In the genomic region with DNA sequence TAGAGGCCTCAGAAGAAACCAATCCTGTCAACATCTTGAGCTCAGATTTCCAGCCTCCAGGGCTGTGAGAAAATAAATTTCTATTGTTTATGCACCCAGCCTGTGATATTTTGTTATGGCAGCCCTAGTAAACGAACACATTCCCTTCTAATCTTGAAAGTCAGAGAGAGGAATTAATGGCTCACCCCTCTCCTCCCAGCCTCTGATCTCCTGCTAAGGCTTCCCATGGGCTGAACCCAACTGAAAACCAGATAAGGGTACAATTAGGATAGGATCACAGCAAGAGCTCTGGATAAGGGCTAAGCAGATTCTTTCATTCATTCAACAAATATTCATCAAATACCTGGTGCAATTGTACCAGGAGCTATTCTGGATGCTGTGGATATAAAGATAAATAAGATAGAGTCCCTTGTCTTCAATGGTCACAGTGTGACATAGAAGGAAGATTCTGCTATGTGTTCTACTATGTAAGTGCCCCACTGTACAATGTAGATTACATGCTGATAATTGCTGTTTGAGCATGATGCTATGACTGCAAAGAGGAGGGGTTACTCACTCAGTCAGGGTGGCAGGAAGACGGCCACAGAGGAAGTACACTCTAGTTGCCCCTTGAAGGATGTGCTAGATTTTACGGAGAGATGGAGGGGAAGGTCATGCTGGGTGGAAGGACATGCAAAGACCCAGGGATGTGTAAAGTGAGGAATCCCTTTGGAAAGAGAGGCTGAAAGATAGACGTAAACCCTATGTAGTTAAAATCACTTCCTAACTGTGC, we compare ENCODE assay signal across 22 cellular contexts.
DNase-seq lines count a peak whose midpoint lies in the region; ATAC-seq and TF ChIP-seq lines count a peak whose summit lies in the region.
"Had no signal": no experiment of that assay in that cellular context is flagged by ENCODE, and none has a peak within 500 bp of the region (broad histone marks: within the 10 kb centered on the region; RNA-seq: fewer than 3 reads in every experiment).

No MANE protein-coding gene starts in this region.

- H3K36me3 Mint-ChIP-seq in activated naive CD8-positive, alpha-beta T cell treated with anti-CD3 and anti-CD28 coated beads, Interleukin-2, amount 10 ng/mL, durations not matched to agents 7 days and 5 days: peaks cover 2% of the 10 kb centered on the region
- H3K36me3 Mint-ChIP-seq in activated naive CD8-positive, alpha-beta T cell treated with anti-CD3 and anti-CD28 coated beads for 36 hours: no peaks in the 10 kb centered on the region
- H3K36me3 Mint-ChIP-seq in activated B cell treated with CpG ODN at 0.5 μM for 24 hours (ENCODE audit: low read depth): no peaks in the 10 kb centered on the region
- H3K36me3 Mint-ChIP-seq in memory B cell: no peaks in the 10 kb centered on the region

- TF ChIP-seq POLR2A in gastroesophageal sphincter (IDR thresholded peaks at IDR 0.05): no peak

- H3K4me3 Mint-ChIP-seq in activated naive CD8-positive, alpha-beta T cell treated with anti-CD3 and anti-CD28 coated beads, Interleukin-2, amount 10 ng/mL, durations not matched to agents 7 days and 5 days: peak overlapping the region; percentile 31
- no peak overlapping the region for H3K4me3 Mint-ChIP-seq in activated naive CD8-positive, alpha-beta T cell treated with anti-CD3 and anti-CD28 coated beads for 36 hours
- H3K4me3 Mint-ChIP-seq in activated B cell treated with CpG ODN at 0.5 μM for 24 hours (peak overlapping the region; percentile 0), memory B cell (no peak overlapping the region)
- H3K4me3 Mint-ChIP-seq: activated naive CD4-positive, alpha-beta T cell treated with anti-CD3 and anti-CD28 coated beads for 36 hours had no signal

- no peak for TF ChIP-seq EP300 in gastroesophageal sphincter (IDR thresholded peaks at IDR 0.05)

- no peaks in the 10 kb centered on the region for H3K79me2 ChIP-seq in MM.1S (ENCODE audit: low read length)
- H3K79me2 ChIP-seq: parathyroid adenoma had no signal

- no peak overlapping the region for H2AFZ ChIP-seq in MM.1S (ENCODE audit: low read length)
- H2AFZ ChIP-seq: parathyroid adenoma had no signal

- no peak for DNase-seq in activated naive CD8-positive, alpha-beta T cell treated with anti-CD3 and anti-CD28 coated beads, Interleukin-2, amount 10 ng/mL, durations not matched to agents 7 days and 5 days
- no peak for DNase-seq in activated naive CD8-positive, alpha-beta T cell treated with anti-CD3 and anti-CD28 coated beads for 36 hours
- DNase-seq in activated B cell treated with CpG ODN at 0.5 μM for 24 hours (no peak), memory B cell (ENCODE audit: low spot score in 2 of 2) (no peak), MM.1S (no peak), NCI-H2227 treated with DMSO at 0.1 percent for 48 hours (lab: John Stamatoyannopoulos, UW) (no peak)
- no peak for DNase-seq in stimulated activated naive CD8-positive, alpha-beta T cell treated with anti-CD3 and anti-CD28 coated beads, Interleukin-15, Interleukin-2, amounts not matched to agents 100 U/mL and 50 U/mL, for 24 hours
- DNase-seq: ACHN; activated CD8-positive, alpha-beta memory T cell treated with anti-CD3 and anti-CD28 coated beads, Interleukin-2, amount 50 U/mL, for 48 hours; activated naive CD4-positive, alpha-beta T cell treated with anti-CD3 and anti-CD28 coated beads for 36 hours; body of pancreas; colonic mucosa; foreskin fibroblast; MG63; NCI-H187; NCI-H446; stimulated activated CD4-positive, alpha-beta T cell treated with anti-CD3 and anti-CD28 coated beads, Interleukin-1b, Interleukin-23, amount 100 ng/mL, for 48 hours; SW 1271 had no signal

- H3K9ac ChIP-seq in MM.1S (ENCODE audit: low read length): no peak overlapping the region
- H3K9ac ChIP-seq: parathyroid adenoma had no signal

- no peaks in the 10 kb centered on the region for H3K36me3 ChIP-seq in gastroesophageal sphincter
- H3K36me3 ChIP-seq in MM.1S (replicated peaks; ENCODE audit: insufficient read depth, low read length): no peaks in the 10 kb centered on the region
- H3K36me3 ChIP-seq: colonic mucosa, MG63 had no signal

- H3K27me3 ChIP-seq in gastroesophageal sphincter: no peaks in the 10 kb centered on the region
- no peaks in the 10 kb centered on the region for H3K27me3 ChIP-seq in MM.1S (replicated peaks; ENCODE audit: insufficient read depth, low read length)
- H3K27me3 ChIP-seq: body of pancreas, colonic mucosa, MG63 had no signal

- H3K27ac Mint-ChIP-seq in activated naive CD8-positive, alpha-beta T cell treated with anti-CD3 and anti-CD28 coated beads, Interleukin-2, amount 10 ng/mL, durations not matched to agents 7 days and 5 days: peak overlapping the region; percentile 82
- H3K27ac Mint-ChIP-seq in activated naive CD8-positive, alpha-beta T cell treated with anti-CD3 and anti-CD28 coated beads for 36 hours: no peak overlapping the region
- H3K27ac Mint-ChIP-seq in activated B cell treated with CpG ODN at 0.5 μM for 24 hours: peak overlapping the region; percentile 20
- H3K27ac Mint-ChIP-seq in memory B cell: peak overlapping the region; percentile 1
- H3K27ac Mint-ChIP-seq: activated naive CD4-positive, alpha-beta T cell treated with anti-CD3 and anti-CD28 coated beads for 36 hours had no signal

- no peaks in the 10 kb centered on the region for H3K9me2 ChIP-seq in MM.1S (replicated peaks; ENCODE audit: insufficient read depth, low read length)

- intact Hi-C loops in activated B cell treated with CpG ODN at 0.5 μM for 24 hours (cut with micrococcal nuclease): no loop called here

- no peak overlapping the region for H3K4me2 ChIP-seq in MM.1S (ENCODE audit: low read depth, low read length)

- H3K9me3 Mint-ChIP-seq in activated naive CD8-positive, alpha-beta T cell treated with anti-CD3 and anti-CD28 coated beads, Interleukin-2, amount 10 ng/mL, durations not matched to agents 7 days and 5 days: peaks cover 4% of the 10 kb centered on the region
- no peaks in the 10 kb centered on the region for H3K9me3 Mint-ChIP-seq in activated naive CD8-positive, alpha-beta T cell treated with anti-CD3 and anti-CD28 coated beads for 36 hours
- no peaks in the 10 kb centered on the region for H3K9me3 Mint-ChIP-seq in activated B cell treated with CpG ODN at 0.5 μM for 24 hours
- H3K9me3 Mint-ChIP-seq in memory B cell: no peaks in the 10 kb centered on the region
- H3K9me3 Mint-ChIP-seq: activated naive CD4-positive, alpha-beta T cell treated with anti-CD3 and anti-CD28 coated beads for 36 hours had no signal

- TF ChIP-seq CTCF in activated B cell treated with CpG ODN at 0.5 μM for 24 hours (IDR thresholded peaks at IDR 0.05) (no peak), gastroesophageal sphincter (IDR thresholded peaks at IDR 0.05) (no peak), MM.1S (IDR thresholded peaks at IDR 0.05; ENCODE audit: low read length) (no peak)

- H3K4me3 ChIP-seq in gastroesophageal sphincter (no peak overlapping the region), MM.1S (ENCODE audit: low read length) (no peak overlapping the region)
- H3K4me3 ChIP-seq: body of pancreas, colonic mucosa, MG63 had no signal

- ATAC-seq in activated naive CD8-positive, alpha-beta T cell treated with anti-CD3 and anti-CD28 coated beads, Interleukin-2, amount 10 ng/mL, durations not matched to agents 7 days and 5 days (ENCODE audit: low read depth): peak; percentile 94
- ATAC-seq in activated B cell treated with CpG ODN at 0.5 μM for 24 hours (ENCODE audit: low read depth) (peak; percentile 79), memory B cell (ENCODE audit: low read depth) (peak; percentile 66), gastroesophageal sphincter (no peak)
- peak; percentile 46 for ATAC-seq in stimulated activated naive CD8-positive, alpha-beta T cell treated with anti-CD3 and anti-CD28 coated beads, Interleukin-15, Interleukin-2, amounts not matched to agents 100 U/mL and 50 U/mL, for 24 hours
- ATAC-seq: body of pancreas, HepG2 had no signal

- peaks cover 29% of the 10 kb centered on the region for H3K4me1 Mint-ChIP-seq in activated naive CD8-positive, alpha-beta T cell treated with anti-CD3 and anti-CD28 coated beads, Interleukin-2, amount 10 ng/mL, durations not matched to agents 7 days and 5 days
- peaks cover 5% of the 10 kb centered on the region for H3K4me1 Mint-ChIP-seq in activated naive CD8-positive, alpha-beta T cell treated with anti-CD3 and anti-CD28 coated beads for 36 hours
- peaks cover 34% of the 10 kb centered on the region for H3K4me1 Mint-ChIP-seq in activated B cell treated with CpG ODN at 0.5 μM for 24 hours
- peaks cover 32% of the 10 kb centered on the region for H3K4me1 Mint-ChIP-seq in memory B cell

- peaks cover 1% of the 10 kb centered on the region for H3K27me3 Mint-ChIP-seq in activated naive CD8-positive, alpha-beta T cell treated with anti-CD3 and anti-CD28 coated beads, Interleukin-2, amount 10 ng/mL, durations not matched to agents 7 days and 5 days
- H3K27me3 Mint-ChIP-seq in activated naive CD8-positive, alpha-beta T cell treated with anti-CD3 and anti-CD28 coated beads for 36 hours: no peaks in the 10 kb centered on the region
- no peaks in the 10 kb centered on the region for H3K27me3 Mint-ChIP-seq in activated B cell treated with CpG ODN at 0.5 μM for 24 hours
- H3K27me3 Mint-ChIP-seq in memory B cell: no peaks in the 10 kb centered on the region

- H3F3A ChIP-seq in MM.1S (ENCODE audit: insufficient read depth, low read length): no peaks in the 10 kb centered on the region

- no peaks in the 10 kb centered on the region for H4K20me1 ChIP-seq in MM.1S (ENCODE audit: insufficient read depth, low read length)

- H3K4me1 ChIP-seq in gastroesophageal sphincter (peaks cover 0 to 31% (median 11%) of the 10 kb centered on the region in 3 donors), MM.1S (ENCODE audit: low read length) (peaks cover 10% of the 10 kb centered on the region)
- H3K4me1 ChIP-seq: colonic mucosa had no signal

- H3K9me3 ChIP-seq in gastroesophageal sphincter (no peaks in the 10 kb centered on the region), MM.1S (replicated peaks; ENCODE audit: insufficient read depth, low read length) (no peaks in the 10 kb centered on the region)
- H3K9me3 ChIP-seq: body of pancreas, colonic mucosa, MG63 had no signal

- POLR2A ChIA-PET in activated naive CD8-positive, alpha-beta T cell treated with anti-CD3 and anti-CD28 coated beads, Interleukin-2, amount 10 ng/mL, durations not matched to agents 7 days and 5 days (lab: Charles Lee): interaction anchor here (1.0 to 1.1 kb wide), 2 partner anchors 18 to 204 kb away, joined by 3 to 4 read pairs; no protein-coding TSS in a partner anchor
- POLR2A ChIA-PET in activated B cell treated with CpG ODN at 0.5 μM for 24 hours (lab: Charles Lee): no interaction called here

- 57 to 63% methylated on average over 3 to 4 of the region's 4 CpGs for WGBS in gastroesophageal sphincter (ENCODE audit: low coverage in 1 of 2), 2 donors

- H3K27ac ChIP-seq in gastroesophageal sphincter (no peak overlapping the region), MM.1S (ENCODE audit: low read length) (no peak overlapping the region)
- H3K27ac ChIP-seq: body of pancreas, colonic mucosa, parathyroid adenoma, VCaP had no signal

- CTCF ChIA-PET in activated B cell treated with CpG ODN at 0.5 μM for 24 hours (lab: Charles Lee): no interaction called here

Comparison
In these comparisons a context has a peak if more than half of its experiments do, and no peak if none do; other contexts are left out.
1. H3K4me3 Mint-ChIP-seq: peak in activated naive CD8-positive, alpha-beta T cell treated with anti-CD3 and anti-CD28 coated beads, Interleukin-2, amount 10 ng/mL, durations not matched to agents 7 days and 5 days (single experiment) and activated B cell treated with CpG ODN at 0.5 μM for 24 hours (single experiment); none in activated naive CD8-positive, alpha-beta T cell treated with anti-CD3 and anti-CD28 coated beads for 36 hours (single experiment) and memory B cell (single experiment).